9 cellular contexts compared by ENCODE assay signal in genomic region chr11:1640076-1640946, GRCh38. TPM values are rescaled to one million over a fixed set of nuclear protein-coding genes. Genes with fewer than 3 reads are reported as not detected.
A peak's percentile ranks its signal among the peaks of the same experiment; 100 is the strongest.
DNase-seq lines count a peak whose midpoint lies in the region; ATAC-seq, FAIRE-seq and TF ChIP-seq lines count a peak whose summit lies in the region.
"Had no signal": no experiment of that assay in that cellular context is flagged by ENCODE, and none has a peak within 500 bp of the region (broad histone marks: within the 10 kb centered on the region; RNA-seq: fewer than 3 reads in every experiment).

No MANE protein-coding gene starts in this region.

- H3K79me2 ChIP-seq in SU-DHL-6 (ENCODE audit: insufficient read depth, low read length), result no peaks in the 10 kb centered on the region
- H3K79me2 ChIP-seq in endothelial cell of umbilical vein (ENCODE audit: control insufficient read depth, insufficient read depth, low read length), result no peaks in the 10 kb centered on the region
- H3K79me2 ChIP-seq in neural progenitor cell (ENCODE audit: low read depth), result no peaks in the 10 kb centered on the region

- FAIRE-seq in endothelial cell of umbilical vein (lab: Jason Lieb, UNC), result no peak

- H3K4me1 ChIP-seq in endothelial cell of umbilical vein (ENCODE audit: control insufficient read depth, extremely low read depth, insufficient read depth, low read length) (peaks cover 11% of the 10 kb centered on the region), neural progenitor cell (no peaks in the 10 kb centered on the region)
- H3K4me1 ChIP-seq: SJSA1 had no signal

- dilution Hi-C loops in endothelial cell of umbilical vein (cut with MboI; ENCODE audit: extremely low pct_ligation_motif_present, low sequenced_read_pairs), result no loop called here

- H4K20me1 ChIP-seq in SU-DHL-6 (ENCODE audit: low read depth, low read length) (no peaks in the 10 kb centered on the region), endothelial cell of umbilical vein (replicated peaks; ENCODE audit: control insufficient read depth, extremely low read depth, insufficient read depth, low read length) (no peaks in the 10 kb centered on the region), neural progenitor cell (ENCODE audit: low read depth) (no peaks in the 10 kb centered on the region)

- H3K36me3 ChIP-seq in SU-DHL-6 (ENCODE audit: low read length), result no peaks in the 10 kb centered on the region
- H3K36me3 ChIP-seq in endothelial cell of umbilical vein (ENCODE audit: control insufficient read depth in 2 of 2, extremely low read depth in 1 of 2, insufficient read depth in 2 of 2, low read length in 2 of 2), result no peaks in the 10 kb centered on the region
- no peaks in the 10 kb centered on the region for H3K36me3 ChIP-seq in neural progenitor cell
- H3K36me3 ChIP-seq: SJSA1 had no signal

- H3K9ac ChIP-seq in SU-DHL-6 (ENCODE audit: low read length) (no peak overlapping the region), endothelial cell of umbilical vein (replicated peaks; ENCODE audit: extremely low read depth, insufficient read depth, low read length) (no peak overlapping the region), neural progenitor cell (no peak overlapping the region)

- H3K9me1 ChIP-seq in endothelial cell of umbilical vein (replicated peaks; ENCODE audit: control insufficient read depth, extremely low read depth, insufficient read depth, low read length), result no peaks in the 10 kb centered on the region

- H3K4me2 ChIP-seq in SU-DHL-6 (ENCODE audit: low read depth, low read length, poor library complexity, severe bottlenecking) (no peak overlapping the region), endothelial cell of umbilical vein (ENCODE audit: insufficient read depth, low read length) (no peak overlapping the region), neural progenitor cell (no peak overlapping the region)

- H3K27me3 ChIP-seq in SU-DHL-6 (ENCODE audit: low read length) (no peaks in the 10 kb centered on the region), endothelial cell of umbilical vein (ENCODE audit: control insufficient read depth in 2 of 2, insufficient read depth in 2 of 2, low read length in 2 of 2) (peaks cover 2 to 3% of the 10 kb centered on the region in 2 experiments), neural progenitor cell (peaks cover 4% of the 10 kb centered on the region)
- H3K27me3 ChIP-seq: SJSA1 had no signal

- BruUV-seq in endothelial cell of umbilical vein (replicated peaks; lab: Mats Ljungman, UMichigan), result no TSS peak

- no peak overlapping the region for H2AFZ ChIP-seq in SU-DHL-6 (ENCODE audit: low read depth, low read length, severe bottlenecking)
- H2AFZ ChIP-seq in endothelial cell of umbilical vein (ENCODE audit: low read depth, low read length), result no peak overlapping the region
- H2AFZ ChIP-seq in neural progenitor cell (replicated peaks), result no peak overlapping the region

- peaks cover 12% of the 10 kb centered on the region for H3K27me3 Mint-ChIP-seq in neural progenitor cell (ENCODE audit: insufficient read depth, low read depth)

- H3F3A ChIP-seq in SU-DHL-6 (ENCODE audit: insufficient read depth), result no peaks in the 10 kb centered on the region
- no peaks in the 10 kb centered on the region for H3F3A ChIP-seq in neural progenitor cell (ENCODE audit: low read depth)

- intact Hi-C loops in endothelial cell of umbilical vein (cut with micrococcal nuclease), result no loop called here

- DNase-seq in DMS153 (lab: John Stamatoyannopoulos, UW) (peak; percentile 95), HEK293T (ENCODE audit: extremely low spot score) (peak; percentile 81), endothelial cell of umbilical vein (ENCODE audit: low read depth, low spot score) (no peak), neural progenitor cell (ENCODE audit: low spot score) (peak; percentile 77), KG1 (lab: John Stamatoyannopoulos, UW) (no peak)

- POLR2A ChIA-PET in HEK293T (lab: Yijun Ruan, JAX), result no interaction called here
- POLR2A ChIA-PET in endothelial cell of umbilical vein (lab: Charles Lee), result no interaction called here

- H3K4me3 ChIP-seq in SU-DHL-6 (ENCODE audit: insufficient read depth, low read length, poor library complexity, severe bottlenecking) (no peak overlapping the region), endothelial cell of umbilical vein (replicated peaks in 1 of 3; ENCODE audit: insufficient read depth in 1 of 3, low read depth in 1 of 3, low read length in 3 of 3) (no peak overlapping the region), neural progenitor cell (no peak overlapping the region)
- H3K4me3 ChIP-seq: SJSA1 had no signal

- TF ChIP-seq CTCF in SU-DHL-6 (IDR thresholded peaks at IDR 0.05; ENCODE audit: insufficient read depth, low read length, poor library complexity, severe bottlenecking), result peak; percentile 100
- peak; percentile 78 to 82 for TF ChIP-seq CTCF in endothelial cell of umbilical vein (IDR thresholded peaks at IDR 0.05; ENCODE audit: extremely low read depth in 1 of 2, insufficient read depth in 1 of 2, low read depth in 1 of 2, low read length in 2 of 2)
- peak; percentile 96 for TF ChIP-seq CTCF in neural progenitor cell (IDR thresholded peaks at IDR 0.05)

- H3K4me3 Mint-ChIP-seq in neural progenitor cell, result no peak overlapping the region

- H3K9me2 ChIP-seq in SU-DHL-6 (replicated peaks; ENCODE audit: insufficient read depth, low read length), result no peaks in the 10 kb centered on the region

- no peak overlapping the region for H3K27ac ChIP-seq in SU-DHL-6 (ENCODE audit: low read depth, low read length)
- no peak overlapping the region for H3K27ac ChIP-seq in endothelial cell of umbilical vein (ENCODE audit: insufficient read depth, low read depth, low read length)
- no peak overlapping the region for H3K27ac ChIP-seq in neural progenitor cell
- H3K27ac ChIP-seq: SJSA1 had no signal

- CTCF ChIA-PET in HEK293T (lab: Yijun Ruan, JAX) (interaction anchor here (0.6 to 2.5 kb wide), 11 partner anchors 9 to 769 kb away, joined by 3 to 17 read pairs (median 3); partner anchors contain the start of gene KRTAP5-2), endothelial cell of umbilical vein (lab: Charles Lee) (interaction anchor here (1.0 to 4.9 kb wide), 10 partner anchors 8 to 511 kb away, joined by 3 to 74 read pairs (median 6); partner anchors contain the start of gene KRTAP5-5)

- no peaks in the 10 kb centered on the region for H3K36me3 Mint-ChIP-seq in neural progenitor cell

- H3K4me1 Mint-ChIP-seq in neural progenitor cell, result peaks cover 7% of the 10 kb centered on the region

- no peak for ATAC-seq in HG03159 (IDR thresholded peaks at IDR 0.05; ENCODE audit: unreplicated experiment)
- ATAC-seq in GM19395 (IDR thresholded peaks at IDR 0.05; ENCODE audit: unreplicated experiment), result no peak

- H3K9me3 ChIP-seq in SU-DHL-6 (ENCODE audit: insufficient read depth, low read length) (no peaks in the 10 kb centered on the region), endothelial cell of umbilical vein (replicated peaks; ENCODE audit: control insufficient read depth, insufficient read depth, low read length) (no peaks in the 10 kb centered on the region), neural progenitor cell (ENCODE audit: low read depth) (no peaks in the 10 kb centered on the region)
- H3K9me3 ChIP-seq: SJSA1 had no signal

- H3K27ac Mint-ChIP-seq in neural progenitor cell, result no peak overlapping the region

- no peak for TF ChIP-seq POLR2A in endothelial cell of umbilical vein (IDR thresholded peaks at IDR 0.05; ENCODE audit: low read depth, low read length)

- H3K9me3 Mint-ChIP-seq in neural progenitor cell, result no peaks in the 10 kb centered on the region

RNA-seq across cellular contexts. Expression of gene KRTAP5-5, which starts 10.7 kb away (rescaled TPM):
- total RNA-seq in endothelial cell of umbilical vein (not detected in 2 replicates), neural progenitor cell (ENCODE audit: low replicate concordance) (not detected in 2 replicates)
- not detected in 2 replicates for polyA plus RNA-seq in endothelial cell of umbilical vein
- polyA plus RNA-seq in endothelial cell of umbilical vein (2011; cell fraction: cytosol; rRNA removed), result not detected in 2 replicates
- not detected in 2 replicates for polyA plus RNA-seq in endothelial cell of umbilical vein (2011; cell fraction: nucleus; rRNA removed)
- not detected in 2 replicates for polyA plus RNA-seq in endothelial cell of umbilical vein (2012)
- not detected in 2 replicates for polyA minus RNA-seq in endothelial cell of umbilical vein
- polyA minus RNA-seq in endothelial cell of umbilical vein (2011; cell fraction: cytosol; rRNA and poly(A)+ RNA removed), result not detected
- not detected in 2 replicates for polyA minus RNA-seq in endothelial cell of umbilical vein (2011; cell fraction: nucleus; rRNA and poly(A)+ RNA removed)
- total RNA-seq: SJSA1 had no signal

RNA-seq across cellular contexts. Expression of gene KRTAP5-4, which starts 18.4 kb away (rescaled TPM):
- total RNA-seq in endothelial cell of umbilical vein (not detected in 2 replicates), neural progenitor cell (ENCODE audit: low replicate concordance) (not detected in 2 replicates)
- polyA plus RNA-seq in endothelial cell of umbilical vein, result not detected in 2 replicates
- not detected in 2 replicates for polyA plus RNA-seq in endothelial cell of umbilical vein (2011; cell fraction: cytosol; rRNA removed)
- polyA plus RNA-seq in endothelial cell of umbilical vein (2011; cell fraction: nucleus; rRNA removed), result not detected in 2 replicates
- not detected in 2 replicates for polyA plus RNA-seq in endothelial cell of umbilical vein (2012)
- polyA minus RNA-seq in endothelial cell of umbilical vein, result not detected in 2 replicates
- polyA minus RNA-seq in endothelial cell of umbilical vein (2011; cell fraction: cytosol; rRNA and poly(A)+ RNA removed), result not detected
- polyA minus RNA-seq in endothelial cell of umbilical vein (2011; cell fraction: nucleus; rRNA and poly(A)+ RNA removed), result not detected in 2 replicates
- total RNA-seq: SJSA1 had no signal

RNA-seq across cellular contexts. Expression of gene KRTAP5-3, which starts 32.0 kb away (rescaled TPM):
- total RNA-seq in endothelial cell of umbilical vein, result not detected in 2 replicates
- polyA plus RNA-seq in endothelial cell of umbilical vein, result not detected in 2 replicates
- not detected in 2 replicates for polyA plus RNA-seq in endothelial cell of umbilical vein (2011; cell fraction: cytosol; rRNA removed)
- not detected in 2 replicates for polyA plus RNA-seq in endothelial cell of umbilical vein (2011; cell fraction: nucleus; rRNA removed)
- polyA plus RNA-seq in endothelial cell of umbilical vein (2012), result not detected in 2 replicates
- not detected in 2 replicates for polyA minus RNA-seq in endothelial cell of umbilical vein
- not detected for polyA minus RNA-seq in endothelial cell of umbilical vein (2011; cell fraction: cytosol; rRNA and poly(A)+ RNA removed)
- not detected in 2 replicates for polyA minus RNA-seq in endothelial cell of umbilical vein (2011; cell fraction: nucleus; rRNA and poly(A)+ RNA removed)
- not detected in 2 replicates for total RNA-seq in neural progenitor cell (ENCODE audit: low replicate concordance)
- total RNA-seq: SJSA1 had no signal

RNA-seq across cellular contexts. Expression of gene KRTAP5-2, which starts 42.2 kb away (rescaled TPM):
- total RNA-seq in endothelial cell of umbilical vein (not detected in 2 replicates), neural progenitor cell (ENCODE audit: low replicate concordance) (not detected in 2 replicates)
- polyA plus RNA-seq in endothelial cell of umbilical vein, result not detected in 2 replicates
- not detected in 2 replicates for polyA plus RNA-seq in endothelial cell of umbilical vein (2011; cell fraction: cytosol; rRNA removed)
- polyA plus RNA-seq in endothelial cell of umbilical vein (2011; cell fraction: nucleus; rRNA removed), result not detected in 2 replicates
- not detected in 2 replicates for polyA plus RNA-seq in endothelial cell of umbilical vein (2012)
- not detected in 2 replicates for polyA minus RNA-seq in endothelial cell of umbilical vein
- not detected for polyA minus RNA-seq in endothelial cell of umbilical vein (2011; cell fraction: cytosol; rRNA and poly(A)+ RNA removed)
- not detected in 2 replicates for polyA minus RNA-seq in endothelial cell of umbilical vein (2011; cell fraction: nucleus; rRNA and poly(A)+ RNA removed)
- total RNA-seq: SJSA1 had no signal

RNA-seq across cellular contexts. Expression of gene KRTAP5-1, which starts 55.2 kb away (rescaled TPM):
- total RNA-seq in endothelial cell of umbilical vein, result not detected in 2 replicates
- polyA plus RNA-seq in endothelial cell of umbilical vein, result not detected in 2 replicates
- polyA plus RNA-seq in endothelial cell of umbilical vein (2011; cell fraction: cytosol; rRNA removed), result not detected in 2 replicates
- not detected in 2 replicates for polyA plus RNA-seq in endothelial cell of umbilical vein (2011; cell fraction: nucleus; rRNA removed)
- polyA plus RNA-seq in endothelial cell of umbilical vein (2012), result not detected in 2 replicates
- not detected in 2 replicates for polyA minus RNA-seq in endothelial cell of umbilical vein
- not detected for polyA minus RNA-seq in endothelial cell of umbilical vein (2011; cell fraction: cytosol; rRNA and poly(A)+ RNA removed)
- not detected in 2 replicates for polyA minus RNA-seq in endothelial cell of umbilical vein (2011; cell fraction: nucleus; rRNA and poly(A)+ RNA removed)
- total RNA-seq in neural progenitor cell (ENCODE audit: low replicate concordance), result not detected in 2 replicates
- total RNA-seq: SJSA1 had no signal

Comparison
In these comparisons a context has a peak if more than half of its experiments do, and no peak if none do; other contexts are left out.
1. DNase-seq: peak in DMS153 (single experiment), HEK293T (single experiment) and neural progenitor cell (single experiment); none in endothelial cell of umbilical vein (single experiment) and KG1 (single experiment).
2. Peak in every context shown above with its lines, with median percentiles within 50 percentile points of each other: CTCF ChIP-seq.